Comparison of ENCODE assay signal across 8 cellular contexts in the genomic region with DNA sequence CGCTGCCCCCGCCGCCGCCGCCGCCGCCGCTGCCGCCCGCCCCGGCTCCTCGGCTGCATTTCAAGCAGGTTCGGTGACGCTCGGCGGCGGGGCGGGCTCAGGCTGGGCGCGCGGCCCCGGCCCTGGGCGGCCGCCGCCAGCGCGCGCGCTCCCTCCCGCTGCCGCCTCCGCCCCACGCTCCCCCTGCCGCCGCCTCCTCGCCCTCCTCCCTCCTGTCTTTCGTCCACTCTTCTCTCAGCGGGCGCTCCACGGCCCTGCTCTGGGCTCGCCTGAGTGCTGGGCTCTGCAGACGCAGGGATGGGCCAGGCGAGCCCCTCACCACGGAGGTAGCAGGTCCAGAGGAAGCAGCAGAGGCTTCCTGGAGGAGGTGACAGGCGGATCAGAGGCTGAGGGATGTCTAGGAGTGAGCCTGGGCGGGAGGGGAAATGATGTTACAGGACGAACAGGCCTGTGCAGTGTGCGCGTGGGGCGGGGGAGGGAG. TPM values are rescaled to one million over a fixed set of nuclear protein-coding genes. Genes with fewer than 3 reads are reported as not detected.
DNase-seq lines count a peak whose midpoint lies in the region; ATAC-seq and TF ChIP-seq lines count a peak whose summit lies in the region.

A gene (minus strand): TSS at position 62 of the 481 bp plus-strand sequence. CDS start 158 bp downstream, outside the sequence.

- ATAC-seq in HG03175 (IDR thresholded peaks at IDR 0.05; ENCODE audit: unreplicated experiment) = peak; percentile 42
- peak; percentile 53 for ATAC-seq in effector memory CD8-positive, alpha-beta T cell (replicated peaks)

- in situ Hi-C loops in ACHN (cut with HindIII; ENCODE audit: low pct_ligation_motif_present, low pct_unique_long_range_greater_than_20kb, low sequenced_read_pairs) = no loop called here
- in situ Hi-C loops in GM18951 (cut with MboI; ENCODE audit: low sequenced_read_pairs, unreplicated experiment) = no loop called here

- TF ChIP-seq CTCF in mesothelial cell of epicardium (IDR thresholded peaks at IDR 0.05; ENCODE audit: unreplicated experiment) = no peak

- peak; percentile 69 for TF ChIP-seq POLR2A in GM18951 (IDR thresholded peaks at IDR 0.05; ENCODE audit: extremely low read depth, insufficient read depth, insufficient read length)

- peaks cover 13% of the 10 kb centered on the region for H3K36me3 Mint-ChIP-seq in effector memory CD8-positive, alpha-beta T cell (ENCODE audit: insufficient read depth)
- peaks cover 2% of the 10 kb centered on the region for H3K36me3 Mint-ChIP-seq in mesothelial cell of epicardium

- H3K4me3 Mint-ChIP-seq in effector memory CD8-positive, alpha-beta T cell = peak within 1 kb of the TSS; percentile 93 to 96
- peak within 1 kb of the TSS; percentile 89 for H3K4me3 Mint-ChIP-seq in mesothelial cell of epicardium

- no peaks in the 10 kb centered on the region for H3K9me3 Mint-ChIP-seq in effector memory CD8-positive, alpha-beta T cell
- H3K9me3 Mint-ChIP-seq in mesothelial cell of epicardium = no peaks in the 10 kb centered on the region

- H3K27ac Mint-ChIP-seq in effector memory CD8-positive, alpha-beta T cell = peak within 1 kb of the TSS in 1 of 2 donors; percentile 90
- peak within 1 kb of the TSS; percentile 61 for H3K27ac Mint-ChIP-seq in mesothelial cell of epicardium

- peaks cover 16 to 22% of the 10 kb centered on the region in 2 donors for H3K4me1 Mint-ChIP-seq in effector memory CD8-positive, alpha-beta T cell (ENCODE audit: low read depth in 2 of 2)
- H3K4me1 Mint-ChIP-seq in mesothelial cell of epicardium = peaks cover 24% of the 10 kb centered on the region

- H3K27me3 Mint-ChIP-seq in effector memory CD8-positive, alpha-beta T cell = no peaks in the 10 kb centered on the region
- H3K27me3 Mint-ChIP-seq in mesothelial cell of epicardium (ENCODE audit: low read depth) = peaks cover 20% of the 10 kb centered on the region

- DNase-seq in ACHN (peak; percentile 70), NCI-H774 (lab: John Stamatoyannopoulos, UW) (peak; percentile 75), mesothelial cell of epicardium (ENCODE audit: low spot score in 2 of 2, unreplicated experiment in 2 of 2) (peak; percentile 63 to 79)
- DNase-seq in activated CD8-positive, alpha-beta memory T cell treated with anti-CD3 and anti-CD28 coated beads for 24 hours = peak; percentile 90
- DNase-seq in effector memory CD8-positive, alpha-beta T cell = peak; percentile 72 to 73 (median 73)
- DNase-seq in stimulated activated CD8-positive, alpha-beta memory T cell treated with anti-CD3 and anti-CD28 coated beads, Interleukin-2, amount 100 ng/mL, for 1 hour (ENCODE audit: low read depth in 2 of 2) = peak; percentile 46 to 61

RNA-seq across cellular contexts. Expression of the gene that starts here (rescaled TPM):
- total RNA-seq in mesothelial cell of epicardium = 18.2 to 19.9 TPM (median 19.2 TPM) in 3 replicates

Comparison
In these comparisons a context has a peak if more than half of its experiments do, and no peak if none do; other contexts are left out.
1. Peak in every context shown above with its lines: DNase-seq and ATAC-seq.